Comparison of ENCODE assay signal across 16 cellular contexts in genomic region chr3:99686469-99686868, GRCh38. TPM values are rescaled to one million over a fixed set of nuclear protein-coding genes. Genes with fewer than 3 reads are reported as not detected.
DNase-seq lines count a peak whose midpoint lies in the region; ATAC-seq and TF ChIP-seq lines count a peak whose summit lies in the region.
"Had no signal": no experiment of that assay in that cellular context is flagged by ENCODE, and none has a peak within 500 bp of the region (broad histone marks: within the 10 kb centered on the region; RNA-seq: fewer than 3 reads in every experiment).

No MANE protein-coding gene starts in this region.

- no peaks in the 10 kb centered on the region for H3K79me2 ChIP-seq in HCT116 (ENCODE audit: insufficient read depth, low read length)

- no peak overlapping the region for H2AFZ ChIP-seq in HCT116 (ENCODE audit: low read depth, low read length, poor library complexity, severe bottlenecking)
- H2AFZ ChIP-seq in mesenchymal stem cell (ENCODE audit: low read depth, low read length), result no peak overlapping the region

- no peak overlapping the region for H3K23ac ChIP-seq in mesenchymal stem cell (ENCODE audit: low read length in 2 of 2)

- in situ Hi-C loops in Panc1 (cut with HindIII; ENCODE audit: low pct_unique_long_range_greater_than_20kb, low sequenced_read_pairs), result no loop called here

- POLR2A ChIA-PET in HCT116 (lab: Charles Lee) (no interaction called here), Panc1 (lab: Charles Lee) (no interaction called here)

- H3K4me3 ChIP-seq in HCT116 (replicated peaks in 1 of 2; ENCODE audit: low read depth in 1 of 2, low read length in 2 of 2) (no peak overlapping the region), Panc1 (ENCODE audit: low read depth in 2 of 2, low read length in 2 of 2) (no peak overlapping the region), mesenchymal stem cell (ENCODE audit: insufficient read depth in 1 of 2, low read depth in 1 of 2, low read length in 2 of 2) (no peak overlapping the region)

- no peak overlapping the region for H2BK15ac ChIP-seq in mesenchymal stem cell (ENCODE audit: low read depth, poor library complexity, severe bottlenecking)

- no peak overlapping the region for H3K4me2 ChIP-seq in HCT116 (ENCODE audit: low read length)
- no peak overlapping the region for H3K4me2 ChIP-seq in mesenchymal stem cell (ENCODE audit: low read length, poor library complexity, severe bottlenecking)

- H3K4me1 ChIP-seq in HCT116 (ENCODE audit: control insufficient read depth in 1 of 2, insufficient read depth in 2 of 2, low read length in 2 of 2) (no peaks in the 10 kb centered on the region), Panc1 (ENCODE audit: control insufficient read depth, insufficient read depth, low read length) (no peaks in the 10 kb centered on the region), mesenchymal stem cell (ENCODE audit: control insufficient read depth, insufficient read depth, low read depth, low read length) (peaks cover 6% of the 10 kb centered on the region)

- no peak overlapping the region for H3K4me3 Mint-ChIP-seq in activated T-helper 2 cell treated with anti-CD3 and anti-CD28 coated beads, Interferon-gamma antibody, Interleukin-2, Interleukin-4, amounts not matched to agents 10 μg/mL and 5 μg/mL and 100 μg/mL, durations not matched to agents 14 hours and 24 hours and 36 hours (ENCODE audit: low read depth)
- no peak overlapping the region for H3K4me3 Mint-ChIP-seq in activated T-cell treated with anti-CD3 and anti-CD28 coated beads, Interleukin-2, amount 50 U/mL, for 72 hours
- H3K4me3 Mint-ChIP-seq: HFFc6, T-helper 17 cell had no signal

- no peak for TF ChIP-seq POLR2A in HCT116 (IDR thresholded peaks at IDR 0.05; ENCODE audit: borderline replicate concordance, extremely low read depth, insufficient read depth, insufficient read length)

- no peaks in the 10 kb centered on the region for H3K9me3 ChIP-seq in HCT116 (ENCODE audit: control insufficient read depth in 1 of 2, insufficient read depth in 1 of 2, low read depth in 1 of 2, low read length in 2 of 2)
- no peaks in the 10 kb centered on the region for H3K9me3 ChIP-seq in Panc1 (ENCODE audit: control insufficient read depth, insufficient read depth, low read depth, low read length)
- H3K9me3 ChIP-seq in mesenchymal stem cell (ENCODE audit: control insufficient read depth, low read length), result no peaks in the 10 kb centered on the region

- H3K27me3 ChIP-seq in HCT116 (ENCODE audit: insufficient read depth, low read length) (peaks cover 55% of the 10 kb centered on the region), Panc1 (ENCODE audit: control insufficient read depth, insufficient read depth, low read length) (peaks cover 13% of the 10 kb centered on the region), mesenchymal stem cell (ENCODE audit: control insufficient read depth in 1 of 2, insufficient read depth in 1 of 2, low read length in 2 of 2) (no peaks in the 10 kb centered on the region)

- H4K20me1 ChIP-seq in HCT116 (ENCODE audit: insufficient read depth), result no peaks in the 10 kb centered on the region

- 100% methylated on average over 1 of the region's 1 CpG for WGBS in mesenchymal stem cell

- intact Hi-C loops in HCT116 (cut with micrococcal nuclease) (loop anchor here (2.0 to 5.0 kb wide), 3 partner anchors 39 to 664 kb away; no protein-coding TSS in a partner anchor), Panc1 (cut with micrococcal nuclease; ENCODE audit: unreplicated experiment) (loop anchor here (2.0 to 5.0 kb wide), 2 partner anchors 188 to 664 kb away; no protein-coding TSS in a partner anchor)
- intact Hi-C loops in activated T-helper 2 cell treated with anti-CD3 and anti-CD28 coated beads, Interferon-gamma antibody, Interleukin-2, Interleukin-4, amounts not matched to agents 10 μg/mL and 5 μg/mL and 100 μg/mL, durations not matched to agents 14 hours and 24 hours and 36 hours (cut with micrococcal nuclease), result loop anchor here (2.0 kb wide), 1 partner anchor 42 kb away; no protein-coding TSS in a partner anchor

- DNase-seq in HCT116 (ENCODE audit: low read depth, low spot score) (no peak), Panc1 (ENCODE audit: low read depth, low spot score) (no peak), mesenchymal stem cell (no peak), A172 (ENCODE audit: low spot score) (no peak)
- no peak for DNase-seq in activated naive CD4-positive, alpha-beta T cell (lab: John Stamatoyannopoulos, UW)
- DNase-seq in activated T-helper 2 cell treated with anti-CD3 and anti-CD28 coated beads, Interferon-gamma antibody, Interleukin-2, Interleukin-4, amounts not matched to agents 10 μg/mL and 5 μg/mL and 100 μg/mL, durations not matched to agents 14 hours and 24 hours and 36 hours (ENCODE audit: low spot score), result no peak
- no peak for DNase-seq in activated T-cell treated with anti-CD3 and anti-CD28 coated beads, Interleukin-2, amount 50 U/mL, for 72 hours
- DNase-seq: KG1, NCI-H1417 treated with DMSO at 0.1 percent for 48 hours, NCI-H187 treated with DMSO at 0.1 percent for 48 hours, NCI-H524 treated with DMSO at 0.1 percent for 48 hours had no signal

- H2AK5ac ChIP-seq in mesenchymal stem cell (ENCODE audit: low read length, severe bottlenecking), result no peak overlapping the region

- H2BK12ac ChIP-seq in mesenchymal stem cell (ENCODE audit: low read length in 2 of 2), result no peak overlapping the region

- H3K27me3 Mint-ChIP-seq in activated T-helper 2 cell treated with anti-CD3 and anti-CD28 coated beads, Interferon-gamma antibody, Interleukin-2, Interleukin-4, amounts not matched to agents 10 μg/mL and 5 μg/mL and 100 μg/mL, durations not matched to agents 14 hours and 24 hours and 36 hours (ENCODE audit: low read depth), result peaks cover 6% of the 10 kb centered on the region
- no peaks in the 10 kb centered on the region for H3K27me3 Mint-ChIP-seq in activated T-cell treated with anti-CD3 and anti-CD28 coated beads, Interleukin-2, amount 50 U/mL, for 72 hours (ENCODE audit: low read depth)

- ATAC-seq in GM19328 (IDR thresholded peaks at IDR 0.05; ENCODE audit: unreplicated experiment), result peak; percentile 9
- ATAC-seq in HCT116, result peak; percentile 38; the same call in 1 of the 2 replicates
- peak; percentile 42; the same call in 1 of the 2 replicates for ATAC-seq in Panc1
- ATAC-seq in activated T-cell treated with anti-CD3 and anti-CD28 coated beads, Interleukin-2, amount 50 U/mL, for 72 hours (replicated peaks in 1 of 2), result no peak
- ATAC-seq: Right ventricle myocardium inferior, T-helper 17 cell had no signal

- H3K27ac ChIP-seq in HCT116 (ENCODE audit: low read depth, low read length), result no peak overlapping the region
- no peak overlapping the region for H3K27ac ChIP-seq in Panc1 (ENCODE audit: low read length)
- peak overlapping the region; percentile 30 for H3K27ac ChIP-seq in mesenchymal stem cell (ENCODE audit: low read length, poor library complexity, severe bottlenecking)

- TF ChIP-seq CTCF in HCT116 (IDR thresholded peaks at IDR 0.05 in 2 of 3, conservative IDR thresholded peaks at IDR 0.05 in 1 of 3; ENCODE audit: borderline replicate concordance in 1 of 3, insufficient read depth in 1 of 3, low read depth in 2 of 3, low read length in 2 of 3) (no peak), Panc1 (IDR thresholded peaks at IDR 0.05) (no peak)

- H2BK5ac ChIP-seq in mesenchymal stem cell (ENCODE audit: low read depth, low read length, poor library complexity, severe bottlenecking), result no peak overlapping the region

- no peaks in the 10 kb centered on the region for H3K79me1 ChIP-seq in mesenchymal stem cell (replicated peaks; ENCODE audit: low read length, poor library complexity, severe bottlenecking)

- no peak overlapping the region for H4K91ac ChIP-seq in mesenchymal stem cell (ENCODE audit: low read length)

- RAD21 ChIA-PET in HCT116 (lab: Charles Lee; ENCODE audit: low non-redundant PET in 1 of 2, low total read pairs in 2 of 2, uncharacterized antibody in 2 of 2, unreplicated experiment in 2 of 2), result no interaction called here

- no peaks in the 10 kb centered on the region for H3K9me2 ChIP-seq in HCT116 (ENCODE audit: insufficient read depth)

- H3K9ac ChIP-seq in HCT116 (ENCODE audit: low read length) (no peak overlapping the region), mesenchymal stem cell (ENCODE audit: low read length) (no peak overlapping the region)

- no peaks in the 10 kb centered on the region for H3K9me3 Mint-ChIP-seq in activated T-helper 2 cell treated with anti-CD3 and anti-CD28 coated beads, Interferon-gamma antibody, Interleukin-2, Interleukin-4, amounts not matched to agents 10 μg/mL and 5 μg/mL and 100 μg/mL, durations not matched to agents 14 hours and 24 hours and 36 hours
- no peaks in the 10 kb centered on the region for H3K9me3 Mint-ChIP-seq in activated T-cell treated with anti-CD3 and anti-CD28 coated beads, Interleukin-2, amount 50 U/mL, for 72 hours
- H3K9me3 Mint-ChIP-seq: HFFc6 had no signal

- CTCF ChIA-PET in HCT116 (lab: Charles Lee) (interaction anchor here (1.0 to 1.1 kb wide), 3 partner anchors 12 to 155 kb away, joined by 3 to 5 read pairs (median 3); no protein-coding TSS in a partner anchor), Panc1 (lab: Charles Lee) (interaction anchor here (0.7 kb wide), 1 partner anchor 62 kb away, joined by 3 read pairs; no protein-coding TSS in a partner anchor)

- H4K8ac ChIP-seq in mesenchymal stem cell (ENCODE audit: low read length), result no peak overlapping the region

- H3K36me3 ChIP-seq in HCT116 (ENCODE audit: control insufficient read depth in 1 of 2, insufficient read depth in 2 of 2, low read length in 2 of 2) (no peaks in the 10 kb centered on the region), Panc1 (ENCODE audit: control insufficient read depth, insufficient read depth, low read length) (no peaks in the 10 kb centered on the region), mesenchymal stem cell (ENCODE audit: control insufficient read depth in 1 of 2, insufficient read depth in 2 of 2, low read depth in 1 of 2, low read length in 2 of 2) (peaks cover 0 to 14% of the 10 kb centered on the region in 2 experiments)

- H3K14ac ChIP-seq in mesenchymal stem cell (ENCODE audit: low read length in 2 of 2), result no peak overlapping the region

- H3K27ac Mint-ChIP-seq in activated T-helper 2 cell treated with anti-CD3 and anti-CD28 coated beads, Interferon-gamma antibody, Interleukin-2, Interleukin-4, amounts not matched to agents 10 μg/mL and 5 μg/mL and 100 μg/mL, durations not matched to agents 14 hours and 24 hours and 36 hours, result no peak overlapping the region
- H3K27ac Mint-ChIP-seq in activated T-cell treated with anti-CD3 and anti-CD28 coated beads, Interleukin-2, amount 50 U/mL, for 72 hours, result no peak overlapping the region
- H3K27ac Mint-ChIP-seq: HFFc6, T-helper 17 cell had no signal

- H3K4me1 Mint-ChIP-seq in activated T-helper 2 cell treated with anti-CD3 and anti-CD28 coated beads, Interferon-gamma antibody, Interleukin-2, Interleukin-4, amounts not matched to agents 10 μg/mL and 5 μg/mL and 100 μg/mL, durations not matched to agents 14 hours and 24 hours and 36 hours (ENCODE audit: low read depth), result no peaks in the 10 kb centered on the region
- H3K4me1 Mint-ChIP-seq in activated T-cell treated with anti-CD3 and anti-CD28 coated beads, Interleukin-2, amount 50 U/mL, for 72 hours (ENCODE audit: low read depth), result no peaks in the 10 kb centered on the region
- H3K4me1 Mint-ChIP-seq: T-helper 17 cell had no signal

- no peak overlapping the region for H3K4ac ChIP-seq in mesenchymal stem cell (ENCODE audit: low read depth in 1 of 2, low read length in 2 of 2)

- no peak for TF ChIP-seq RAD21 in HCT116 (IDR thresholded peaks at IDR 0.05; ENCODE audit: low read depth)

- BruUV-seq in HCT116 (replicated peaks; lab: Mats Ljungman, UMichigan) (no TSS peak), Panc1 (replicated peaks; lab: Mats Ljungman, UMichigan) (no TSS peak)

- no peaks in the 10 kb centered on the region for H3K36me3 Mint-ChIP-seq in activated T-helper 2 cell treated with anti-CD3 and anti-CD28 coated beads, Interferon-gamma antibody, Interleukin-2, Interleukin-4, amounts not matched to agents 10 μg/mL and 5 μg/mL and 100 μg/mL, durations not matched to agents 14 hours and 24 hours and 36 hours (ENCODE audit: low read depth)
- H3K36me3 Mint-ChIP-seq in activated T-cell treated with anti-CD3 and anti-CD28 coated beads, Interleukin-2, amount 50 U/mL, for 72 hours (ENCODE audit: insufficient read depth in 2 of 2), result no peaks in the 10 kb centered on the region

- H2BK120ac ChIP-seq in mesenchymal stem cell (ENCODE audit: low read depth, low read length), result no peak overlapping the region

- H3K18ac ChIP-seq in mesenchymal stem cell (ENCODE audit: low read depth in 1 of 2, low read length in 2 of 2), result no peak overlapping the region

RNA-seq across cellular contexts. Expression of gene COL8A1, which starts 48.1 kb away (rescaled TPM):
- total RNA-seq in HCT116 (2021; ENCODE audit: unreplicated experiment), result 0.07 TPM
- polyA plus RNA-seq in HCT116 (2012), result 0.04 TPM in 1 of 2 replicates, not detected in the other
- total RNA-seq in Panc1 (2021; ENCODE audit: unreplicated experiment), result 0.13 TPM
- polyA plus RNA-seq in Panc1 (2012; ENCODE audit: insufficient read length), result not detected
- 115 TPM for polyA plus RNA-seq in mesenchymal stem cell (2013, experiment 1 of 2)
- polyA plus RNA-seq in mesenchymal stem cell (2013, experiment 2 of 2), result 112 TPM
- total RNA-seq in A172 (2014; rRNA removed; shearing (Covaris generic)), result 24.4 and 26.9 TPM in 2 replicates
- not detected in 2 replicates for total RNA-seq in activated T-helper 2 cell treated with anti-CD3 and anti-CD28 coated beads, Interferon-gamma antibody, Interleukin-2, Interleukin-4, amounts not matched to agents 10 μg/mL and 5 μg/mL and 100 μg/mL, durations not matched to agents 14 hours and 24 hours and 36 hours
- under 1 TPM in 1 of 2 donors, not detected in 1; 0.10 TPM for total RNA-seq in activated T-cell treated with anti-CD3 and anti-CD28 coated beads, Interleukin-2, amount 50 U/mL, for 72 hours
- total RNA-seq: SK-MEL-5, T-helper 17 cell had no signal

Comparison
In these comparisons a context has a peak if more than half of its experiments do, and no peak if none do; other contexts are left out.
1. ATAC-seq: peak in GM19328 (single experiment), HCT116 (single experiment) and Panc1 (single experiment); none in activated T-cell treated with anti-CD3 and anti-CD28 coated beads, Interleukin-2, amount 50 U/mL, for 72 hours (0 of 2).
2. RNA of gene COL8A1, which starts 48.1 kb away (total RNA-seq): 24.4 to 26.9 TPM in A172; 0.13 TPM in Panc1 (single experiment), 0.10 TPM in activated T-cell treated with anti-CD3 and anti-CD28 coated beads, Interleukin-2, amount 50 U/mL, for 72 hours, 0.07 TPM in HCT116 (single experiment) and not detected in activated T-helper 2 cell treated with anti-CD3 and anti-CD28 coated beads, Interferon-gamma antibody, Interleukin-2, Interleukin-4, amounts not matched to agents 10 μg/mL and 5 μg/mL and 100 μg/mL, durations not matched to agents 14 hours and 24 hours and 36 hours; every median in the first group is over 10 times any median in the second.